In genomic region chr14:34330846-34331245, GRCh38 we compare ENCODE assay signal across 8 cellular contexts.
"Had no signal": no experiment of that assay in that cellular context is flagged by ENCODE, and none has a peak within 500 bp of the region (broad histone marks: within the 10 kb centered on the region; RNA-seq: fewer than 3 reads in every experiment).

No MANE protein-coding gene starts in this region.

- DNase-seq: activated CD8-positive, alpha-beta memory T cell treated with anti-CD3 and anti-CD28 coated beads for 24 hours; activated effector memory CD4-positive, alpha-beta T cell treated with anti-CD3 and anti-CD28 coated beads, Interleukin-2, amount 50 U/mL, for 16 hours; brain microvascular endothelial cell; SIG-M5; T1000 had no signal

- H3K27me3 ChIP-seq: brain microvascular endothelial cell, cardiac muscle cell, MG63 had no signal

- H3K4me3 ChIP-seq: cardiac muscle cell, MG63 had no signal

- H3K27ac ChIP-seq: brain microvascular endothelial cell, cardiac muscle cell, KMS-11 had no signal

- H3K9me3 ChIP-seq: MG63 had no signal

- H3K9ac ChIP-seq: KMS-11 had no signal

- H3K36me3 ChIP-seq: brain microvascular endothelial cell, cardiac muscle cell, MG63 had no signal
